Comparison of ENCODE assay signal across 2 cellular contexts in genomic region chr3:49908378-49909199, GRCh38.
TF ChIP-seq lines count a peak whose summit lies in the region.

No MANE protein-coding gene starts in this region.

TF ChIP-seq in WTC11, 78 proteins besides CTCF, POLR2A, EP300 and RAD21:
- TF ChIP-seq ZNF121 (CRISPR knock-in tag; IDR thresholded peaks at IDR 0.05), result no peak
- TF ChIP-seq ZNF396 (CRISPR knock-in tag; IDR thresholded peaks at IDR 0.05; ENCODE audit: borderline replicate concordance), result no peak
- TF ChIP-seq ZNF317 (CRISPR knock-in tag; IDR thresholded peaks at IDR 0.05; ENCODE audit: borderline replicate concordance, low read depth), result no peak
- no peak for TF ChIP-seq ZNF263 (CRISPR knock-in tag; IDR thresholded peaks at IDR 0.05; ENCODE audit: low read depth)
- TF ChIP-seq, protein P1, sequence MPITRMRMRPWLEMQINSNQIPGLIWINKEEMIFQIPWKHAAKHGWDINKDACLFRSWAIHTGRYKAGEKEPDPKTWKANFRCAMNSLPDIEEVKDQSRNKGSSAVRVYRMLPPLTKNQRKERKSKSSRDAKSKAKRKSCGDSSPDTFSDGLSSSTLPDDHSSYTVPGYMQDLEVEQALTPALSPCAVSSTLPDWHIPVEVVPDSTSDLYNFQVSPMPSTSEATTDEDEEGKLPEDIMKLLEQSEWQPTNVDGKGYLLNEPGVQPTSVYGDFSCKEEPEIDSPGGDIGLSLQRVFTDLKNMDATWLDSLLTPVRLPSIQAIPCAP (CRISPR knock-in tag; IDR thresholded peaks at IDR 0.05), result no peak
- TF ChIP-seq ZNF423 (CRISPR knock-in tag; IDR thresholded peaks at IDR 0.05), result 0 out of 2 replicates have a peak, but pooled peaks have one; percentile 35
- no peak for TF ChIP-seq JAZF1 (CRISPR knock-in tag; IDR thresholded peaks at IDR 0.05)
- TF ChIP-seq FOXP1 (CRISPR knock-in tag; IDR thresholded peaks at IDR 0.05; ENCODE audit: borderline replicate concordance), result no peak

TF ChIP-seq in H1, 55 proteins besides CTCF, POLR2A, EP300 and RAD21:
- TF ChIP-seq JUND (IDR thresholded peaks at IDR 0.05; ENCODE audit: low read length), result no peak
- TF ChIP-seq NRF1 (IDR thresholded peaks at IDR 0.05; ENCODE audit: low read depth, low read length), result no peak
- TF ChIP-seq EGR1 (IDR thresholded peaks at IDR 0.05; ENCODE audit: borderline replicate concordance, low read depth, low read length), result no peak
